ENCODE assay signal across 2 cellular contexts in genomic region chr10:100569687-100570517, GRCh38.
TF ChIP-seq lines count a peak whose summit lies in the region.

No MANE protein-coding gene starts in this region.

TF ChIP-seq in HepG2, 621 proteins besides CTCF, POLR2A, EP300 and RAD21 (continues in another document):
- TF ChIP-seq IKZF4 (CRISPR knock-in tag; IDR thresholded peaks at IDR 0.05; ENCODE audit: borderline replicate concordance, low read depth, not compliant biosample characterization) = peak; percentile 33
- TF ChIP-seq ZSCAN5A (CRISPR knock-in tag; IDR thresholded peaks at IDR 0.05; ENCODE audit: borderline replicate concordance) = no peak
- no peak for TF ChIP-seq ZFP82 (CRISPR knock-in tag; IDR thresholded peaks at IDR 0.05; ENCODE audit: borderline replicate concordance)
- TF ChIP-seq, protein P1, sequence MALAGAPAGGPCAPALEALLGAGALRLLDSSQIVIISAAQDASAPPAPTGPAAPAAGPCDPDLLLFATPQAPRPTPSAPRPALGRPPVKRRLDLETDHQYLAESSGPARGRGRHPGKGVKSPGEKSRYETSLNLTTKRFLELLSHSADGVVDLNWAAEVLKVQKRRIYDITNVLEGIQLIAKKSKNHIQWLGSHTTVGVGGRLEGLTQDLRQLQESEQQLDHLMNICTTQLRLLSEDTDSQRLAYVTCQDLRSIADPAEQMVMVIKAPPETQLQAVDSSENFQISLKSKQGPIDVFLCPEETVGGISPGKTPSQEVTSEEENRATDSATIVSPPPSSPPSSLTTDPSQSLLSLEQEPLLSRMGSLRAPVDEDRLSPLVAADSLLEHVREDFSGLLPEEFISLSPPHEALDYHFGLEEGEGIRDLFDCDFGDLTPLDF (CRISPR knock-in tag; IDR thresholded peaks at IDR 0.05) = no peak
- TF ChIP-seq, protein P2, sequence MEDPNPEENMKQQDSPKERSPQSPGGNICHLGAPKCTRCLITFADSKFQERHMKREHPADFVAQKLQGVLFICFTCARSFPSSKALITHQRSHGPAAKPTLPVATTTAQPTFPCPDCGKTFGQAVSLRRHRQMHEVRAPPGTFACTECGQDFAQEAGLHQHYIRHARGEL (CRISPR knock-in tag; IDR thresholded peaks at IDR 0.05) = no peak
- no peak for TF ChIP-seq NCOA5 (CRISPR knock-in tag; IDR thresholded peaks at IDR 0.05)
- TF ChIP-seq KAT8 (CRISPR knock-in tag; IDR thresholded peaks at IDR 0.05) = peak; percentile 80
- TF ChIP-seq JUND (CRISPR knock-in tag; IDR thresholded peaks at IDR 0.05) = no peak
- TF ChIP-seq CBX5 (CRISPR knock-in tag; IDR thresholded peaks at IDR 0.05; ENCODE audit: borderline replicate concordance) = no peak; the same call in 1 of the 2 replicates
- no peak for TF ChIP-seq ZNF570 (CRISPR knock-in tag; IDR thresholded peaks at IDR 0.05; ENCODE audit: borderline replicate concordance)
- TF ChIP-seq KAT2B (IDR thresholded peaks at IDR 0.05; ENCODE audit: borderline replicate concordance, low read depth, low read length) = no peak
- TF ChIP-seq RARA (CRISPR knock-in tag; IDR thresholded peaks at IDR 0.05) = no peak
- TF ChIP-seq SSRP1 (CRISPR knock-in tag; IDR thresholded peaks at IDR 0.05) = no peak
- TF ChIP-seq POLR2G (IDR thresholded peaks at IDR 0.05; ENCODE audit: low read depth, low read length) = peak; percentile 51; the same call in 1 of the 2 replicates
- TF ChIP-seq ZBTB7B (CRISPR knock-in tag; IDR thresholded peaks at IDR 0.05) = peak; percentile 71; the same call in 1 of the 2 replicates
- TF ChIP-seq KAT7 (CRISPR knock-in tag; IDR thresholded peaks at IDR 0.05; ENCODE audit: borderline replicate concordance) = no peak
- TF ChIP-seq THAP11 (CRISPR knock-in tag; IDR thresholded peaks at IDR 0.05) = peak; percentile 74
- no peak for TF ChIP-seq PRDM15 (CRISPR knock-in tag; IDR thresholded peaks at IDR 0.05)
- no peak for TF ChIP-seq SMARCC2 (IDR thresholded peaks at IDR 0.05)
- no peak for TF ChIP-seq ZNF282 (IDR thresholded peaks at IDR 0.05; ENCODE audit: partially characterized antibody)
- peak; percentile 27; the same call in 1 of the 2 replicates for TF ChIP-seq FOXK1 (CRISPR knock-in tag; IDR thresholded peaks at IDR 0.05; ENCODE audit: borderline replicate concordance, low read depth)
- 0 out of 2 replicates have a peak, but pooled peaks have one; percentile 59 for TF ChIP-seq MAFG (CRISPR knock-in tag; IDR thresholded peaks at IDR 0.05)
- TF ChIP-seq TARDBP (CRISPR knock-in tag; IDR thresholded peaks at IDR 0.05) = no peak
- TF ChIP-seq NFIC (IDR thresholded peaks at IDR 0.05; ENCODE audit: low read length) = no peak
- TF ChIP-seq HBP1 (CRISPR knock-in tag; IDR thresholded peaks at IDR 0.05; ENCODE audit: low read depth) = no peak
- TF ChIP-seq SPEN (CRISPR knock-in tag; IDR thresholded peaks at IDR 0.05; ENCODE audit: low read depth) = peak; percentile 44

TF ChIP-seq in WTC11, 78 proteins besides CTCF, POLR2A, EP300 and RAD21:
- TF ChIP-seq, protein P3, sequence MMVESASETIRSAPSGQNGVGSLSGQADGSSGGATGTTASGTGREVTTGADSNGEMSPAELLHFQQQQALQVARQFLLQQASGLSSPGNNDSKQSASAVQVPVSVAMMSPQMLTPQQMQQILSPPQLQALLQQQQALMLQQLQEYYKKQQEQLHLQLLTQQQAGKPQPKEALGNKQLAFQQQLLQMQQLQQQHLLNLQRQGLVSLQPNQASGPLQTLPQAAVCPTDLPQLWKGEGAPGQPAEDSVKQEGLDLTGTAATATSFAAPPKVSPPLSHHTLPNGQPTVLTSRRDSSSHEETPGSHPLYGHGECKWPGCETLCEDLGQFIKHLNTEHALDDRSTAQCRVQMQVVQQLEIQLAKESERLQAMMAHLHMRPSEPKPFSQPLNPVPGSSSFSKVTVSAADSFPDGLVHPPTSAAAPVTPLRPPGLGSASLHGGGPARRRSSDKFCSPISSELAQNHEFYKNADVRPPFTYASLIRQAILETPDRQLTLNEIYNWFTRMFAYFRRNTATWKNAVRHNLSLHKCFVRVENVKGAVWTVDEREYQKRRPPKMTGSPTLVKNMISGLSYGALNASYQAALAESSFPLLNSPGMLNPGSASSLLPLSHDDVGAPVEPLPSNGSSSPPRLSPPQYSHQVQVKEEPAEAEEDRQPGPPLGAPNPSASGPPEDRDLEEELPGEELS (CRISPR knock-in tag; IDR thresholded peaks at IDR 0.05) = no peak
- TF ChIP-seq SP1 (CRISPR knock-in tag; conservative IDR thresholded peaks at IDR 0.05) = peak; percentile 43; the same call in 1 of the 2 replicates
- no peak for TF ChIP-seq ATF6 (CRISPR knock-in tag; IDR thresholded peaks at IDR 0.05)
- TF ChIP-seq, protein P4, sequence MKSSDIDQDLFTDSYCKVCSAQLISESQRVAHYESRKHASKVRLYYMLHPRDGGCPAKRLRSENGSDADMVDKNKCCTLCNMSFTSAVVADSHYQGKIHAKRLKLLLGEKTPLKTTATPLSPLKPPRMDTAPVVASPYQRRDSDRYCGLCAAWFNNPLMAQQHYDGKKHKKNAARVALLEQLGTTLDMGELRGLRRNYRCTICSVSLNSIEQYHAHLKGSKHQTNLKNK (CRISPR knock-in tag; IDR thresholded peaks at IDR 0.05) = no peak
- no peak for TF ChIP-seq TEAD4 (CRISPR knock-in tag; IDR thresholded peaks at IDR 0.05)
- peak; percentile 43; the same call in 1 of the 2 replicates for TF ChIP-seq ETV6 (CRISPR knock-in tag; IDR thresholded peaks at IDR 0.05)
